Comparison of ENCODE assay signal across 8 cellular contexts in genomic region chr2:229270551-229271410, GRCh38. TPM values are rescaled to one million over a fixed set of nuclear protein-coding genes. Genes with fewer than 3 reads are reported as not detected.
DNase-seq lines count a peak whose midpoint lies in the region.

Gene PID1, minus strand, starts transcription at chr2:229271287. Its CDS starts 244 bp downstream, at chr2:229271043.

- no peaks in the 10 kb centered on the region for H3K9me3 ChIP-seq in HAP-1

- peaks cover 10% of the 10 kb centered on the region for H3K27me3 ChIP-seq in HAP-1 (ENCODE audit: low read depth)

- H3K36me3 ChIP-seq in HAP-1 (replicated peaks), result no peaks in the 10 kb centered on the region

- DNase-seq in AG08396 (ENCODE audit: low spot score) (peak; percentile 87), NCI-H1092 treated with DMSO at 0.1 percent for 48 hours (lab: John Stamatoyannopoulos, UW) (peak; percentile 16), dermis blood vessel endothelial cell (peak; percentile 45), medulla oblongata (ENCODE audit: extremely low spot score) (peak; percentile 21), ureter (ENCODE audit: low spot score) (no peak), HT-29 (ENCODE audit: low spot score) (no peak), NCI-H2171 (lab: John Stamatoyannopoulos, UW) (no peak), HAP-1 (ENCODE audit: low spot score in 2 of 2) (no peak)

- H3K4me1 ChIP-seq in HAP-1, result no peaks in the 10 kb centered on the region

- in situ Hi-C loops in HAP-1 (cut with MboI; ENCODE audit: low sequenced_read_pairs), result no loop called here

- no peak within 1 kb of the TSS for H3K4me3 ChIP-seq in HAP-1

RNA-seq across cellular contexts. Expression of gene PID1, which starts in this region (rescaled TPM):
- under 0.01 and 0.05 TPM in 2 replicates for total RNA-seq in dermis blood vessel endothelial cell
- 25.8 TPM for total RNA-seq in ureter
- total RNA-seq in HT-29 (2014; rRNA removed; shearing (Covaris generic)), result not detected in 2 replicates

Comparison
In these comparisons a context has a peak if more than half of its experiments do, and no peak if none do; other contexts are left out.
1. RNA of gene PID1 (total RNA-seq): 25.8 TPM in ureter (single experiment); under 0.01 to 0.05 TPM in dermis blood vessel endothelial cell and not detected in HT-29; every median in the first group is over 10 times any median in the second.
2. Peak in DNase-seq in dermis blood vessel endothelial cell; RNA of the gene not detected or under 1 TPM.
3. DNase-seq: peak in AG08396 (single experiment), NCI-H1092 treated with DMSO at 0.1 percent for 48 hours (single experiment) and medulla oblongata (single experiment); none in ureter (single experiment), HT-29 (single experiment), NCI-H2171 (single experiment) and HAP-1 (0 of 2).